ENCODE assay signal across 26 cellular contexts in genomic region chr18:56648307-56648706, GRCh38.
"Had no signal": no experiment of that assay in that cellular context is flagged by ENCODE, and none has a peak within 500 bp of the region (broad histone marks: within the 10 kb centered on the region; RNA-seq: fewer than 3 reads in every experiment).

No MANE protein-coding gene starts in this region.

- H3K4me3 ChIP-seq: heart left ventricle, left ventricle myocardium inferior, lung, mucosa of descending colon, right lobe of liver, stomach, thyroid gland, upper lobe of right lung had no signal

- H3K36me3 ChIP-seq: heart left ventricle, left ventricle myocardium inferior, neutrophil, right lobe of liver, stomach, thyroid gland, upper lobe of right lung had no signal

- ATAC-seq: activated CD4-positive, alpha-beta T cell treated with anti-CD3 and anti-CD28 coated beads for 36 hours; activated naive CD8-positive, alpha-beta T cell treated with anti-CD3 and anti-CD28 coated beads, Interleukin-2, amount 50 U/mL, for 24 hours; esophagus mucosa; foreskin keratinocyte; heart left ventricle; mucosa of descending colon; right lobe of liver; upper lobe of right lung had no signal

- H3K27me3 Mint-ChIP-seq: activated B cell treated with CpG ODN at 0.5 μM for 24 hours; activated CD4-positive, alpha-beta T cell treated with anti-CD3 and anti-CD28 coated beads for 36 hours; activated naive CD4-positive, alpha-beta T cell treated with anti-CD3 and anti-CD28 coated beads, Interleukin-2, amount 50 U/mL, for 24 hours; activated naive CD8-positive, alpha-beta T cell treated with anti-CD3 and anti-CD28 coated beads, Interleukin-2, amount 50 U/mL, for 24 hours; progenitor cell of endocrine pancreas had no signal

- H3K27ac Mint-ChIP-seq: activated B cell treated with CpG ODN at 0.5 μM for 24 hours; activated CD4-positive, alpha-beta T cell treated with anti-CD3 and anti-CD28 coated beads for 36 hours; activated naive CD8-positive, alpha-beta T cell treated with anti-CD3 and anti-CD28 coated beads, Interleukin-2, amount 50 U/mL, for 24 hours; nephron progenitor cell; progenitor cell of endocrine pancreas had no signal

- DNase-seq: activated B cell treated with CpG ODN at 0.5 μM for 24 hours; activated CD4-positive, alpha-beta T cell treated with anti-CD3 and anti-CD28 coated beads for 36 hours; activated CD4-positive, alpha-beta T cell treated with anti-CD3 and anti-CD28 coated beads, Interleukin-2, amount 50 U/mL, for 4 hours; activated CD8-positive, alpha-beta memory T cell treated with anti-CD3 and anti-CD28 coated beads, Interleukin-2, amount 50 U/mL, for 4 hours; activated gamma-delta T cell treated with Interleukin-2 at 50 U/mL for 16 hours; activated naive CD8-positive, alpha-beta T cell treated with anti-CD3 and anti-CD28 coated beads, Interleukin-2, amount 50 U/mL, for 24 hours; activated T-cell treated with anti-CD3 and anti-CD28 coated beads, Interleukin-2, amount 50 U/mL, for 1 hour; amygdala; caudate nucleus; cortex of kidney; foreskin keratinocyte; heart left ventricle; left ventricle myocardium inferior; mucosa of descending colon; nephron progenitor cell; right lobe of liver; stimulated activated CD4-positive, alpha-beta T cell treated with anti-CD3 and anti-CD28 coated beads, Interleukin-4, amount 100 ng/mL, for 1 hour; stomach; T-helper 2 cell; thyroid gland; upper lobe of right lung had no signal

- H3K27me3 ChIP-seq: foreskin keratinocyte, heart left ventricle, neutrophil, right lobe of liver, stomach, thyroid gland, upper lobe of right lung had no signal

- H3K4me3 Mint-ChIP-seq: activated B cell treated with CpG ODN at 0.5 μM for 24 hours; activated CD4-positive, alpha-beta T cell treated with anti-CD3 and anti-CD28 coated beads for 36 hours; activated naive CD4-positive, alpha-beta T cell treated with anti-CD3 and anti-CD28 coated beads, Interleukin-2, amount 50 U/mL, for 24 hours; activated naive CD8-positive, alpha-beta T cell treated with anti-CD3 and anti-CD28 coated beads, Interleukin-2, amount 50 U/mL, for 24 hours; nephron progenitor cell had no signal

- H3K36me3 Mint-ChIP-seq: activated naive CD4-positive, alpha-beta T cell treated with anti-CD3 and anti-CD28 coated beads, Interleukin-2, amount 50 U/mL, for 24 hours had no signal

- H3K27ac ChIP-seq: foreskin keratinocyte, left ventricle myocardium inferior, neutrophil, right lobe of liver, stomach, thyroid gland, upper lobe of right lung had no signal

- H3K9me3 Mint-ChIP-seq: activated B cell treated with CpG ODN at 0.5 μM for 24 hours; activated naive CD8-positive, alpha-beta T cell treated with anti-CD3 and anti-CD28 coated beads, Interleukin-2, amount 50 U/mL, for 24 hours had no signal

- H3K9me3 ChIP-seq: heart left ventricle, left ventricle myocardium inferior, mucosa of descending colon, neutrophil, right lobe of liver, stomach, thyroid gland, upper lobe of right lung had no signal
